In genomic region chr1:4058122-4058521, GRCh38 we compare ENCODE assay signal across 17 cellular contexts.
DNase-seq lines count a peak whose midpoint lies in the region; ATAC-seq and TF ChIP-seq lines count a peak whose summit lies in the region.
"Had no signal": no experiment of that assay in that cellular context is flagged by ENCODE, and none has a peak within 500 bp of the region (broad histone marks: within the 10 kb centered on the region; RNA-seq: fewer than 3 reads in every experiment).

No MANE protein-coding gene starts in this region.

- H3K4me1 ChIP-seq in right atrium auricular region (no peaks in the 10 kb centered on the region), OCI-LY7 (ENCODE audit: insufficient read depth, low read length, poor library complexity, severe bottlenecking) (peaks cover 19% of the 10 kb centered on the region)
- H3K4me1 ChIP-seq: HAP-1 had no signal

- no peaks in the 10 kb centered on the region for H3K9me3 Mint-ChIP-seq in type B pancreatic cell
- H3K9me3 Mint-ChIP-seq: CD8-positive, alpha-beta memory T cell had no signal

- no peaks in the 10 kb centered on the region for H3K36me3 Mint-ChIP-seq in type B pancreatic cell
- H3K36me3 Mint-ChIP-seq: CD4-positive, CD25-positive, alpha-beta regulatory T cell; CD8-positive, alpha-beta memory T cell had no signal

- H3K27ac Mint-ChIP-seq in type B pancreatic cell: no peak overlapping the region
- H3K27ac Mint-ChIP-seq: CD4-positive, CD25-positive, alpha-beta regulatory T cell had no signal

- H3K27me3 Mint-ChIP-seq in type B pancreatic cell: peaks cover 7% of the 10 kb centered on the region
- H3K27me3 Mint-ChIP-seq: B cell; CD4-positive, CD25-positive, alpha-beta regulatory T cell had no signal

- intact Hi-C loops in Right ventricle myocardium superior (cut with DNase I) (no loop called here), OCI-LY7 (cut with micrococcal nuclease; ENCODE audit: unreplicated experiment) (no loop called here)

- no peaks in the 10 kb centered on the region for H3K79me2 ChIP-seq in OCI-LY7 (ENCODE audit: insufficient read depth, low read depth, low read length)

- TF ChIP-seq CTCF in right atrium auricular region (IDR thresholded peaks at IDR 0.05) (no peak), OCI-LY7 (conservative IDR thresholded peaks at IDR 0.05; ENCODE audit: low read length) (no peak), type B pancreatic cell (conservative IDR thresholded peaks at IDR 0.05) (no peak)

- H4K20me1 ChIP-seq in OCI-LY7 (ENCODE audit: insufficient read depth, low read length): no peaks in the 10 kb centered on the region

- peak; percentile 40 for DNase-seq in right atrium auricular region (ENCODE audit: low spot score)
- no peak for DNase-seq in Right ventricle myocardium superior
- DNase-seq in OCI-LY7 (ENCODE audit: low spot score): no peak
- peak; percentile 61 for DNase-seq in type B pancreatic cell (ENCODE audit: extremely low spot score, unreplicated experiment)
- no peak for DNase-seq in NCI-H146 treated with DMSO at 0.1 percent for 48 hours (lab: John Stamatoyannopoulos, UW; ENCODE audit: unreplicated experiment)
- DNase-seq: C1 segment of cervical spinal cord; CD4-positive, CD25-positive, alpha-beta regulatory T cell; CD8-positive, alpha-beta memory T cell; COR-L47; DMS 273 treated with DMSO at 0.1 percent for 48 hours; DMS53; DND-41; IMR-90 had no signal

- no peaks in the 10 kb centered on the region for H3K27me3 ChIP-seq in right atrium auricular region

- no peak overlapping the region for H3K4me3 Mint-ChIP-seq in type B pancreatic cell
- H3K4me3 Mint-ChIP-seq: B cell; CD4-positive, CD25-positive, alpha-beta regulatory T cell; CD8-positive, alpha-beta memory T cell had no signal

- peak overlapping the region; percentile 16; the same call in 1 of the 2 replicates for H3K4me2 ChIP-seq in OCI-LY7 (ENCODE audit: low read length)

- H3K4me1 Mint-ChIP-seq in type B pancreatic cell (ENCODE audit: unreplicated experiment): no peaks in the 10 kb centered on the region
- H3K4me1 Mint-ChIP-seq: B cell; CD4-positive, CD25-positive, alpha-beta regulatory T cell; CD8-positive, alpha-beta memory T cell had no signal

- H3K9me3 ChIP-seq in right atrium auricular region (no peaks in the 10 kb centered on the region), OCI-LY7 (ENCODE audit: low read length) (no peaks in the 10 kb centered on the region)
- H3K9me3 ChIP-seq: HAP-1 had no signal

- no peaks in the 10 kb centered on the region for H3K9me2 ChIP-seq in OCI-LY7 (ENCODE audit: insufficient read depth, low read length)

- H3K4me3 ChIP-seq in right atrium auricular region (no peak overlapping the region), OCI-LY7 (ENCODE audit: low read depth, low read length, poor library complexity, severe bottlenecking) (no peak overlapping the region)
- H3K4me3 ChIP-seq: HAP-1 had no signal

- H3K36me3 ChIP-seq in right atrium auricular region (no peaks in the 10 kb centered on the region), OCI-LY7 (ENCODE audit: insufficient read depth, low read length) (no peaks in the 10 kb centered on the region)
- H3K36me3 ChIP-seq: HAP-1 had no signal

- ATAC-seq in Right ventricle myocardium superior (ENCODE audit: poor library complexity) (no peak), HG02973 (IDR thresholded peaks at IDR 0.05; ENCODE audit: unreplicated experiment) (no peak)

- CTCF ChIA-PET in OCI-LY7 (lab: Charles Lee; ENCODE audit: unreplicated experiment): no interaction called here

- POLR2A ChIA-PET in OCI-LY7 (lab: Charles Lee): interaction anchor here (1.3 kb wide), 1 partner anchor 10 kb away, joined by 4 read pairs; no protein-coding TSS in a partner anchor

- H2AFZ ChIP-seq in OCI-LY7 (ENCODE audit: low read length): peak overlapping the region; percentile 53; the same call in 1 of the 2 replicates

- H3K27ac ChIP-seq in right atrium auricular region (no peak overlapping the region), OCI-LY7 (ENCODE audit: low read depth, low read length, poor library complexity, severe bottlenecking) (no peak overlapping the region)
- H3K27ac ChIP-seq: HL-60 had no signal

- no TSS peak for BruUV-seq in OCI-LY7 (replicated peaks; lab: Mats Ljungman, UMichigan)

Comparison
In these comparisons a context has a peak if more than half of its experiments do, and no peak if none do; other contexts are left out.
1. DNase-seq: peak in right atrium auricular region (single experiment) and type B pancreatic cell (single experiment); none in Right ventricle myocardium superior (single experiment), OCI-LY7 (single experiment) and NCI-H146 treated with DMSO at 0.1 percent for 48 hours (single experiment).